ENCODE assay signal across 13 cellular contexts in the genomic region with DNA sequence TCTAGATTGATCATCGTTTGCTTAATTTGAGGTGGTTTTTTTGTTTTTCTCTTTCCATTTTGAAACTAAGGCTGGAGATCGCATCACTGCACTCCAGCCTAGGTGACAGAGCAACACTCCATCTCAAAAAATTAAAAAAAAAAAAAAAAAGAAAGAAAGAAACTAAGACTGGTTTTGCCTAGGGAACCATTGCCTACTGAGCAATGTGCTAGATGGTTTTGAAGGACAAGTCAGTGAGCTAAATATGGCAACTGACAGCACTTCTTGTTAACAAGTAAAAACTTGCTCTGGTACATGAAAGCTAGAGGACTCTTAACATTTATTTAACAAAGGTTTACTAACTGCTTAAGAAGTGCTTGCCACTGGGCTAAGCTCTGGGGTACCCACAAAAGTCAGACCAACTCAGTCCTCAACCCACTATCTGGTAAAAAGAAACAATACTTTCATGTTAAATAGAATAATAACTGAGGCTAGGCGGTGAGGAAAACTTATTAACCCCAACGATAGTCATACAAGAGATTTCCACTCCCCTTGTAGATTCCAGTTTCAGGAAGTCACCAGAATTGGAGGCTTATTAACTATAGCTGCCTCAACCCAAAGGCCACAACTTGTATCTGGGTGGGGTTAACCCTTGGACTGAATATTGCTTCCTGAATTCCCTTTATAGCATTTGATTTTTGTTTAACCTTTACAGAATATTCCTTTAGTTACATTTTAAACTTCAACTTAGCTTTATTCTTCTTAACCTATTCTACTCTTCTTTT.
DNase-seq lines count a peak whose midpoint lies in the region; ATAC-seq and TF ChIP-seq lines count a peak whose summit lies in the region.
"Had no signal": no experiment of that assay in that cellular context is flagged by ENCODE, and none has a peak within 500 bp of the region (broad histone marks: within the 10 kb centered on the region; RNA-seq: fewer than 3 reads in every experiment).

No MANE protein-coding gene starts in this region.

- H3K36me3 ChIP-seq in RWPE2 (ENCODE audit: low read depth): 0 out of 2 replicates have a peak, but pooled peaks cover 5% of the 10 kb centered on the region
- H3K36me3 ChIP-seq: ascending aorta had no signal

- H3K9me3 Mint-ChIP-seq in CD4-positive, alpha-beta T cell: peaks cover 2% of the 10 kb centered on the region

- no peaks in the 10 kb centered on the region for H3K27me3 ChIP-seq in CD4-positive, alpha-beta T cell (ENCODE audit: control insufficient read depth, insufficient read depth, low read length)
- H3K27me3 ChIP-seq in RWPE2 (ENCODE audit: insufficient read depth, poor library complexity, severe bottlenecking) (no peaks in the 10 kb centered on the region), right cardiac atrium (ENCODE audit: control insufficient read depth, insufficient read depth) (no peaks in the 10 kb centered on the region)
- H3K27me3 ChIP-seq: ascending aorta, testis had no signal

- POLR2A ChIA-PET in CD4-positive, alpha-beta T cell (lab: Charles Lee): interaction anchor here (1.2 to 1.3 kb wide), 2 partner anchors 111 to 112 kb away, joined by 3 to 4 read pairs; a partner anchor contains a TSS

- H3K9me3 ChIP-seq in CD4-positive, alpha-beta T cell (ENCODE audit: control insufficient read depth, low read length): no peaks in the 10 kb centered on the region
- no peaks in the 10 kb centered on the region for H3K9me3 ChIP-seq in RWPE2 (ENCODE audit: severe bottlenecking)
- no peaks in the 10 kb centered on the region for H3K9me3 ChIP-seq in right cardiac atrium (ENCODE audit: control insufficient read depth, low read length)
- H3K9me3 ChIP-seq: ascending aorta, testis had no signal

- peaks cover 65% of the 10 kb centered on the region for H3K4me1 Mint-ChIP-seq in CD4-positive, alpha-beta T cell (ENCODE audit: low read depth)

- H3K27ac ChIP-seq in CD4-positive, alpha-beta T cell (ENCODE audit: low read depth, low read length): no peak overlapping the region
- peak overlapping the region; percentile 64 for H3K27ac ChIP-seq in RWPE2 (ENCODE audit: poor library complexity, severe bottlenecking)
- H3K27ac ChIP-seq in right cardiac atrium (ENCODE audit: low read length): peak overlapping the region; percentile 62
- H3K27ac ChIP-seq: testis had no signal

- ATAC-seq in CD4-positive, alpha-beta T cell (ENCODE audit: poor library complexity): no peak
- ATAC-seq in GM21526 (IDR thresholded peaks at IDR 0.05; ENCODE audit: low FRiP score, unreplicated experiment): peak; percentile 48
- ATAC-seq in RWPE2 (ENCODE audit: low read depth): peak; percentile 61
- ATAC-seq in right cardiac atrium: peak in 1 of 2 donors; percentile 43
- no peak for ATAC-seq in GM19328 (IDR thresholded peaks at IDR 0.05; ENCODE audit: unreplicated experiment)
- ATAC-seq: PC-3 had no signal

- WGBS in right cardiac atrium: 80% methylated on average over 4 of the region's 4 CpGs

- no peaks in the 10 kb centered on the region for H3K27me3 Mint-ChIP-seq in CD4-positive, alpha-beta T cell

- CTCF ChIA-PET in CD4-positive, alpha-beta T cell (lab: Charles Lee): interaction anchor here (1.2 to 1.3 kb wide), 2 partner anchors 9 to 13 kb away, joined by 4 to 7 read pairs; no protein-coding TSS in a partner anchor

- no peak for TF ChIP-seq CTCF in CD4-positive, alpha-beta T cell (IDR thresholded peaks at IDR 0.05)
- no peak for TF ChIP-seq CTCF in RWPE2 (IDR thresholded peaks at IDR 0.05; ENCODE audit: poor library complexity, severe bottlenecking)

- peaks cover 34% of the 10 kb centered on the region for H3K36me3 Mint-ChIP-seq in CD4-positive, alpha-beta T cell (ENCODE audit: low read depth)

- H3K4me3 Mint-ChIP-seq in CD4-positive, alpha-beta T cell: no peak overlapping the region

- intact Hi-C loops in CD4-positive, alpha-beta T cell (cut with DNase I, micrococcal nuclease): no loop called here
- intact Hi-C loops in right cardiac atrium (cut with DNase I): no loop called here

- H3K4me1 ChIP-seq in RWPE2 (ENCODE audit: insufficient read depth, poor library complexity, severe bottlenecking) (peaks cover 50% of the 10 kb centered on the region), right cardiac atrium (ENCODE audit: control insufficient read depth, insufficient read depth, low read length) (peaks cover 6% of the 10 kb centered on the region)
- H3K4me1 ChIP-seq: testis had no signal

- H3K4me3 ChIP-seq in RWPE2 (ENCODE audit: severe bottlenecking) (no peak overlapping the region), right cardiac atrium (ENCODE audit: low read length) (no peak overlapping the region)
- H3K4me3 ChIP-seq: ascending aorta, testis had no signal

- H3K27ac Mint-ChIP-seq in CD4-positive, alpha-beta T cell: peak overlapping the region; percentile 26

- no peak for DNase-seq in CD4-positive, alpha-beta T cell
- no peak for DNase-seq in RWPE2 (ENCODE audit: low spot score)
- DNase-seq in right cardiac atrium: no peak
- DNase-seq in activated CD4-positive, alpha-beta T cell treated with anti-CD3 and anti-CD28 coated beads for 48 hours: no peak
- no peak for DNase-seq in retina
- no peak for DNase-seq in central memory CD4-positive, alpha-beta T cell
- DNase-seq: activated T-cell treated with anti-CD3 and anti-CD28 coated beads, Interleukin-2, amount 50 U/mL, for 1 hour; midbrain; PC-3; testis had no signal

Comparison
In these comparisons a context has a peak if more than half of its experiments do, and no peak if none do; other contexts are left out.
1. ATAC-seq: peak in GM21526 (single experiment) and RWPE2 (single experiment); none in CD4-positive, alpha-beta T cell (single experiment) and GM19328 (single experiment).